8 cellular contexts compared by ENCODE assay signal in genomic region chr6:158057213-158057987, GRCh38.
DNase-seq lines count a peak whose midpoint lies in the region; ATAC-seq and TF ChIP-seq lines count a peak whose summit lies in the region.
"Had no signal": no experiment of that assay in that cellular context is flagged by ENCODE, and none has a peak within 500 bp of the region (broad histone marks: within the 10 kb centered on the region; RNA-seq: fewer than 3 reads in every experiment).

No MANE protein-coding gene starts in this region.

- no peaks in the 10 kb centered on the region for H3K9me3 ChIP-seq in esophagus squamous epithelium

- H3K9me3 Mint-ChIP-seq in T-cell, result no peaks in the 10 kb centered on the region

- H3K27me3 Mint-ChIP-seq in T-cell, result no peaks in the 10 kb centered on the region
- H3K27me3 Mint-ChIP-seq: naive B cell had no signal

- intact Hi-C loops in esophagus squamous epithelium (cut with DNase I), result no loop called here

- H3K4me3 ChIP-seq in esophagus squamous epithelium, result no peak overlapping the region

- peaks cover 0 to 15% (median 0%) of the 10 kb centered on the region in 3 donors for H3K36me3 ChIP-seq in esophagus squamous epithelium

- CTCF ChIA-PET in T-cell (lab: Charles Lee), result interaction anchor here (0.6 to 1.6 kb wide), 3 partner anchors 15 to 31 kb away, joined by 3 to 5 read pairs (median 5); no protein-coding TSS in a partner anchor

- 44 to 46% methylated on average over 11 to 16 of the region's 21 CpGs for WGBS in esophagus squamous epithelium, 2 donors

- H3K36me3 Mint-ChIP-seq in T-cell, result peaks cover 17% of the 10 kb centered on the region

- TF ChIP-seq CTCF in esophagus squamous epithelium (IDR thresholded peaks at IDR 0.05), result no peak

- POLR2A ChIA-PET in T-cell (lab: Charles Lee), result interaction anchor here in 1 of 2 donors (0.6 kb wide), 1 partner anchor 576 kb away, joined by 3 read pairs; no protein-coding TSS in a partner anchor

- DNase-seq in T-cell (peak in 1 of 34 experiments; percentile 16), esophagus squamous epithelium (lab: John Stamatoyannopoulos, UW) (no peak), NCI-H82 (lab: John Stamatoyannopoulos, UW) (no peak)
- peak; percentile 55 to 57 for DNase-seq in stimulated activated CD8-positive, alpha-beta memory T cell treated with anti-CD3 and anti-CD28 coated beads, Interleukin-7, amount 100 ng/mL, for 48 hours (ENCODE audit: extremely low read depth in 1 of 2, low read depth in 1 of 2)
- DNase-seq: naive B cell had no signal

- peaks cover 28 to 33% (median 30%) of the 10 kb centered on the region in 3 donors for H3K4me1 Mint-ChIP-seq in T-cell

- peak overlapping the region; percentile 79 to 81 for H3K27ac Mint-ChIP-seq in T-cell

- peak; percentile 81 for ATAC-seq in HG02884 (IDR thresholded peaks at IDR 0.05; ENCODE audit: unreplicated experiment)
- ATAC-seq in T-cell (replicated peaks in 1 of 4), result no peak
- ATAC-seq in HG03139 (IDR thresholded peaks at IDR 0.05; ENCODE audit: unreplicated experiment), result no peak
- no peak for ATAC-seq in GM19395 (IDR thresholded peaks at IDR 0.05; ENCODE audit: unreplicated experiment)

- no peak for TF ChIP-seq POLR2A in esophagus squamous epithelium (IDR thresholded peaks at IDR 0.05)

- H3K4me3 Mint-ChIP-seq in T-cell, result peak overlapping the region in 1 of 3 donors; percentile 5
- H3K4me3 Mint-ChIP-seq: naive B cell had no signal

- H3K27me3 ChIP-seq in esophagus squamous epithelium, result no peaks in the 10 kb centered on the region

- H3K4me1 ChIP-seq in esophagus squamous epithelium, result peaks cover 18 to 50% (median 38%) of the 10 kb centered on the region in 3 donors

- peak overlapping the region; percentile 48 to 84 (median 76) for H3K27ac ChIP-seq in esophagus squamous epithelium

Comparison
In these comparisons a context has a peak if more than half of its experiments do, and no peak if none do; other contexts are left out.
1. DNase-seq: peak in stimulated activated CD8-positive, alpha-beta memory T cell treated with anti-CD3 and anti-CD28 coated beads, Interleukin-7, amount 100 ng/mL, for 48 hours (2 of 2); none in esophagus squamous epithelium (single experiment) and NCI-H82 (single experiment).